In genomic region chr20:41444821-41445220, GRCh38 we compare ENCODE assay signal across 22 cellular contexts.
"Had no signal": no experiment of that assay in that cellular context is flagged by ENCODE, and none has a peak within 500 bp of the region (broad histone marks: within the 10 kb centered on the region; RNA-seq: fewer than 3 reads in every experiment).

No MANE protein-coding gene starts in this region.

- H3K4me3 ChIP-seq: MG63 had no signal

- H3K27ac ChIP-seq: RWPE1 had no signal

- DNase-seq: IMR-90; Karpas-422; KG1; MG63; NCI-H1092; NCI-H1105 treated with DMSO at 0.1 percent for 48 hours; NCI-H1417 treated with DMSO at 0.1 percent for 48 hours; NCI-H146; NCI-H1694 treated with DMSO at 0.1 percent for 48 hours; NCI-H1930; NCI-H2227 treated with DMSO at 0.1 percent for 48 hours; NCI-H446; NCI-H510A; NCI-H524 treated with DMSO at 0.1 percent for 48 hours; NK-92 treated with Interleukin-12 subunit alpha and Interleukin-12 subunit beta, amount 100 ng/mL, for 24 hours; PC-3; SHP77; SK-N-SH; SW 1271 had no signal

- ATAC-seq: HepG2, Panc1, PC-3 had no signal

- H3K9me3 ChIP-seq: MG63, SK-N-SH had no signal

- H3K27me3 ChIP-seq: MG63 had no signal
